Comparison of ENCODE assay signal across 1 cellular context in the genomic region with DNA sequence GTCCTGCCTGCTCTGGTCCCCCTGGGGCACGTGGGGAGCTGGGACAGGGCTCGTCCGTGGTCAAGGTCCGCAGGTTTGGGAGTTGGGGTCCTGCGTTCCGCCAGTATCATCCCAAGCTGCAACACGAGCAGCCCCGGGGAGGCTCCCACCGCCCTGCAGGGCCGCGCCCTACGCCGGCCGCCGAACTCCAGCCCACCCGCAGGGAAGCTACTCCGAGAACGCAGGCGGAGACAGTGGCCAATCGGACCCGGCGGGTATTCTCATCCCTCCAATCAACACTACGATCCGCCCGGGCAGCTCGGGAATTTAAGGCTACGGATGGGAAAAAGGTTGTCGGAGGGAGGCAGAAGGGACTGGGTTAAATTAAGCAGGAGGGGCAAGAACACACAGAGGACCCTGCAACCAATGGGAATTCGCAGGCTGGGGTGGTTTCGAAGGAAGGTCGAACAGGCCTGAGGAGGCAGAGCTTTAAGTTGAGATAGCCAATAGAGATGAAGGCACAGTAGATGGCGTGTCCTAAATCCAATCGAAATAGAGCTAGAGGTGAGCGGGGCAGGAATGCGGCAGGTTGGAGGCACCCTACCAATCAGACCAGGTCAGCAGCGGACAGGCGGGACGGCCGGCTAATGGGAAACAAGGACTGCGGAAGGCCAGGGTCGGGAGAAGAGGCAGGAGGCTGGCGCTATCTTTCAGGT.
TF ChIP-seq lines count a peak whose summit lies in the region.

No MANE protein-coding gene starts in this region.

TF ChIP-seq in HepG2, 621 proteins besides CTCF, POLR2A, EP300 and RAD21 (continues in another document):
- no peak for TF ChIP-seq ZC3H4 (CRISPR knock-in tag; IDR thresholded peaks at IDR 0.05; ENCODE audit: borderline replicate concordance)
- no peak; the same call in 1 of the 2 replicates for TF ChIP-seq MTA1 (CRISPR knock-in tag; IDR thresholded peaks at IDR 0.05; ENCODE audit: borderline replicate concordance)
- no peak for TF ChIP-seq FLYWCH1 (CRISPR knock-in tag; IDR thresholded peaks at IDR 0.05)
- no peak for TF ChIP-seq SOX6 (IDR thresholded peaks at IDR 0.05)
- TF ChIP-seq SOX6 (CRISPR knock-in tag; IDR thresholded peaks at IDR 0.05): peak; percentile 5; the same call in 1 of the 2 replicates
- TF ChIP-seq, protein P1, sequence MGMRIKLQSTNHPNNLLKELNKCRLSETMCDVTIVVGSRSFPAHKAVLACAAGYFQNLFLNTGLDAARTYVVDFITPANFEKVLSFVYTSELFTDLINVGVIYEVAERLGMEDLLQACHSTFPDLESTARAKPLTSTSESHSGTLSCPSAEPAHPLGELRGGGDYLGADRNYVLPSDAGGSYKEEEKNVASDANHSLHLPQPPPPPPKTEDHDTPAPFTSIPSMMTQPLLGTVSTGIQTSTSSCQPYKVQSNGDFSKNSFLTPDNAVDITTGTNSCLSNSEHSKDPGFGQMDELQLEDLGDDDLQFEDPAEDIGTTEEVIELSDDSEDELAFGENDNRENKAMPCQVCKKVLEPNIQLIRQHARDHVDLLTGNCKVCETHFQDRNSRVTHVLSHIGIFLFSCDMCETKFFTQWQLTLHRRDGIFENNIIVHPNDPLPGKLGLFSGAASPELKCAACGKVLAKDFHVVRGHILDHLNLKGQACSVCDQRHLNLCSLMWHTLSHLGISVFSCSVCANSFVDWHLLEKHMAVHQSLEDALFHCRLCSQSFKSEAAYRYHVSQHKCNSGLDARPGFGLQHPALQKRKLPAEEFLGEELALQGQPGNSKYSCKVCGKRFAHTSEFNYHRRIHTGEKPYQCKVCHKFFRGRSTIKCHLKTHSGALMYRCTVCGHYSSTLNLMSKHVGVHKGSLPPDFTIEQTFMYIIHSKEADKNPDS (CRISPR knock-in tag; IDR thresholded peaks at IDR 0.05): no peak
- no peak; the same call in 1 of the 2 replicates for TF ChIP-seq ZFY (CRISPR knock-in tag; IDR thresholded peaks at IDR 0.05)
- 0 out of 2 replicates have a peak, but pooled peaks have one; percentile 70 for TF ChIP-seq RFXAP (CRISPR knock-in tag; IDR thresholded peaks at IDR 0.05; ENCODE audit: borderline replicate concordance)
- TF ChIP-seq ZNF230 (CRISPR knock-in tag; IDR thresholded peaks at IDR 0.05): no peak; the same call in 1 of the 2 replicates
- TF ChIP-seq, protein P2, sequence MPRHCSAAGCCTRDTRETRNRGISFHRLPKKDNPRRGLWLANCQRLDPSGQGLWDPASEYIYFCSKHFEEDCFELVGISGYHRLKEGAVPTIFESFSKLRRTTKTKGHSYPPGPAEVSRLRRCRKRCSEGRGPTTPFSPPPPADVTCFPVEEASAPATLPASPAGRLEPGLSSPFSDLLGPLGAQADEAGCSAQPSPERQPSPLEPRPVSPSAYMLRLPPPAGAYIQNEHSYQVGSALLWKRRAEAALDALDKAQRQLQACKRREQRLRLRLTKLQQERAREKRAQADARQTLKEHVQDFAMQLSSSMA (CRISPR knock-in tag; IDR thresholded peaks at IDR 0.05): no peak
- TF ChIP-seq, protein P3, sequence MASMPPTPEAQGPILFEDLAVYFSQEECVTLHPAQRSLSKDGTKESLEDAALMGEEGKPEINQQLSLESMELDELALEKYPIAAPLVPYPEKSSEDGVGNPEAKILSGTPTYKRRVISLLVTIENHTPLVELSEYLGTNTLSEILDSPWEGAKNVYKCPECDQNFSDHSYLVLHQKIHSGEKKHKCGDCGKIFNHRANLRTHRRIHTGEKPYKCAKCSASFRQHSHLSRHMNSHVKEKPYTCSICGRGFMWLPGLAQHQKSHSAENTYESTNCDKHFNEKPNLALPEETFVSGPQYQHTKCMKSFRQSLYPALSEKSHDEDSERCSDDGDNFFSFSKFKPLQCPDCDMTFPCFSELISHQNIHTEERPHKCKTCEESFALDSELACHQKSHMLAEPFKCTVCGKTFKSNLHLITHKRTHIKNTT (CRISPR knock-in tag; IDR thresholded peaks at IDR 0.05): no peak
- no peak for TF ChIP-seq ZMYM4 (CRISPR knock-in tag; IDR thresholded peaks at IDR 0.05)
- no peak for TF ChIP-seq MATR3 (CRISPR knock-in tag; IDR thresholded peaks at IDR 0.05)
- TF ChIP-seq CBFB (CRISPR knock-in tag; IDR thresholded peaks at IDR 0.05): no peak
- no peak for TF ChIP-seq HNF4G (IDR thresholded peaks at IDR 0.05; ENCODE audit: borderline replicate concordance, low read depth, low read length)
- no peak for TF ChIP-seq HNF4G (CRISPR knock-in tag; IDR thresholded peaks at IDR 0.05; ENCODE audit: borderline replicate concordance, low read depth)
- TF ChIP-seq JDP2 (CRISPR knock-in tag; IDR thresholded peaks at IDR 0.05; ENCODE audit: borderline replicate concordance): no peak
- 0 out of 2 replicates have a peak, but pooled peaks have one; percentile 71 for TF ChIP-seq ARHGAP35 (CRISPR knock-in tag; IDR thresholded peaks at IDR 0.05; ENCODE audit: borderline replicate concordance)
- no peak for TF ChIP-seq NFIB (CRISPR knock-in tag; IDR thresholded peaks at IDR 0.05; ENCODE audit: borderline replicate concordance)
- TF ChIP-seq RFX5 (IDR thresholded peaks at IDR 0.05; ENCODE audit: low read depth, low read length): no peak
- TF ChIP-seq, protein P4, sequence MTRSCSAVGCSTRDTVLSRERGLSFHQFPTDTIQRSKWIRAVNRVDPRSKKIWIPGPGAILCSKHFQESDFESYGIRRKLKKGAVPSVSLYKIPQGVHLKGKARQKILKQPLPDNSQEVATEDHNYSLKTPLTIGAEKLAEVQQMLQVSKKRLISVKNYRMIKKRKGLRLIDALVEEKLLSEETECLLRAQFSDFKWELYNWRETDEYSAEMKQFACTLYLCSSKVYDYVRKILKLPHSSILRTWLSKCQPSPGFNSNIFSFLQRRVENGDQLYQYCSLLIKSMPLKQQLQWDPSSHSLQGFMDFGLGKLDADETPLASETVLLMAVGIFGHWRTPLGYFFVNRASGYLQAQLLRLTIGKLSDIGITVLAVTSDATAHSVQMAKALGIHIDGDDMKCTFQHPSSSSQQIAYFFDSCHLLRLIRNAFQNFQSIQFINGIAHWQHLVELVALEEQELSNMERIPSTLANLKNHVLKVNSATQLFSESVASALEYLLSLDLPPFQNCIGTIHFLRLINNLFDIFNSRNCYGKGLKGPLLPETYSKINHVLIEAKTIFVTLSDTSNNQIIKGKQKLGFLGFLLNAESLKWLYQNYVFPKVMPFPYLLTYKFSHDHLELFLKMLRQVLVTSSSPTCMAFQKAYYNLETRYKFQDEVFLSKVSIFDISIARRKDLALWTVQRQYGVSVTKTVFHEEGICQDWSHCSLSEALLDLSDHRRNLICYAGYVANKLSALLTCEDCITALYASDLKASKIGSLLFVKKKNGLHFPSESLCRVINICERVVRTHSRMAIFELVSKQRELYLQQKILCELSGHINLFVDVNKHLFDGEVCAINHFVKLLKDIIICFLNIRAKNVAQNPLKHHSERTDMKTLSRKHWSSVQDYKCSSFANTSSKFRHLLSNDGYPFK (CRISPR knock-in tag; IDR thresholded peaks at IDR 0.05; ENCODE audit: borderline replicate concordance): no peak
- TF ChIP-seq ISX (CRISPR knock-in tag; conservative IDR thresholded peaks at IDR 0.05): no peak
- TF ChIP-seq ZNF766 (CRISPR knock-in tag; IDR thresholded peaks at IDR 0.05; ENCODE audit: borderline replicate concordance): no peak
- no peak for TF ChIP-seq ZNF382 (CRISPR knock-in tag; IDR thresholded peaks at IDR 0.05; ENCODE audit: borderline replicate concordance)
- TF ChIP-seq ZNF232 (CRISPR knock-in tag; IDR thresholded peaks at IDR 0.05; ENCODE audit: borderline replicate concordance): no peak
- TF ChIP-seq, protein P5, sequence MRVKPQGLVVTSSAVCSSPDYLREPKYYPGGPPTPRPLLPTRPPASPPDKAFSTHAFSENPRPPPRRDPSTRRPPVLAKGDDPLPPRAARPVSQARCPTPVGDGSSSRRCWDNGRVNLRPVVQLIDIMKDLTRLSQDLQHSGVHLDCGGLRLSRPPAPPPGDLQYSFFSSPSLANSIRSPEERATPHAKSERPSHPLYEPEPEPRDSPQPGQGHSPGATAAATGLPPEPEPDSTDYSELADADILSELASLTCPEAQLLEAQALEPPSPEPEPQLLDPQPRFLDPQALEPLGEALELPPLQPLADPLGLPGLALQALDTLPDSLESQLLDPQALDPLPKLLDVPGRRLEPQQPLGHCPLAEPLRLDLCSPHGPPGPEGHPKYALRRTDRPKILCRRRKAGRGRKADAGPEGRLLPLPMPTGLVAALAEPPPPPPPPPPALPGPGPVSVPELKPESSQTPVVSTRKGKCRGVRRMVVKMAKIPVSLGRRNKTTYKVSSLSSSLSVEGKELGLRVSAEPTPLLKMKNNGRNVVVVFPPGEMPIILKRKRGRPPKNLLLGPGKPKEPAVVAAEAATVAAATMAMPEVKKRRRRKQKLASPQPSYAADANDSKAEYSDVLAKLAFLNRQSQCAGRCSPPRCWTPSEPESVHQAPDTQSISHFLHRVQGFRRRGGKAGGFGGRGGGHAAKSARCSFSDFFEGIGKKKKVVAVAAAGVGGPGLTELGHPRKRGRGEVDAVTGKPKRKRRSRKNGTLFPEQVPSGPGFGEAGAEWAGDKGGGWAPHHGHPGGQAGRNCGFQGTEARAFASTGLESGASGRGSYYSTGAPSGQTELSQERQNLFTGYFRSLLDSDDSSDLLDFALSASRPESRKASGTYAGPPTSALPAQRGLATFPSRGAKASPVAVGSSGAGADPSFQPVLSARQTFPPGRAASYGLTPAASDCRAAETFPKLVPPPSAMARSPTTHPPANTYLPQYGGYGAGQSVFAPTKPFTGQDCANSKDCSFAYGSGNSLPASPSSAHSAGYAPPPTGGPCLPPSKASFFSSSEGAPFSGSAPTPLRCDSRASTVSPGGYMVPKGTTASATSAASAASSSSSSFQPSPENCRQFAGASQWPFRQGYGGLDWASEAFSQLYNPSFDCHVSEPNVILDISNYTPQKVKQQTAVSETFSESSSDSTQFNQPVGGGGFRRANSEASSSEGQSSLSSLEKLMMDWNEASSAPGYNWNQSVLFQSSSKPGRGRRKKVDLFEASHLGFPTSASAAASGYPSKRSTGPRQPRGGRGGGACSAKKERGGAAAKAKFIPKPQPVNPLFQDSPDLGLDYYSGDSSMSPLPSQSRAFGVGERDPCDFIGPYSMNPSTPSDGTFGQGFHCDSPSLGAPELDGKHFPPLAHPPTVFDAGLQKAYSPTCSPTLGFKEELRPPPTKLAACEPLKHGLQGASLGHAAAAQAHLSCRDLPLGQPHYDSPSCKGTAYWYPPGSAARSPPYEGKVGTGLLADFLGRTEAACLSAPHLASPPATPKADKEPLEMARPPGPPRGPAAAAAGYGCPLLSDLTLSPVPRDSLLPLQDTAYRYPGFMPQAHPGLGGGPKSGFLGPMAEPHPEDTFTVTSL (CRISPR knock-in tag; IDR thresholded peaks at IDR 0.05; ENCODE audit: borderline replicate concordance): no peak
- TF ChIP-seq ZFP1 (CRISPR knock-in tag; IDR thresholded peaks at IDR 0.05): no peak
- TF ChIP-seq ZNF121 (CRISPR knock-in tag; IDR thresholded peaks at IDR 0.05): no peak
- no peak for TF ChIP-seq ZNF337 (CRISPR knock-in tag; IDR thresholded peaks at IDR 0.05; ENCODE audit: borderline replicate concordance, low read depth)
- no peak for TF ChIP-seq TBX2 (CRISPR knock-in tag; IDR thresholded peaks at IDR 0.05; ENCODE audit: borderline replicate concordance)
- no peak for TF ChIP-seq DNMT1 (CRISPR knock-in tag; IDR thresholded peaks at IDR 0.05)
- TF ChIP-seq MTF1 (CRISPR knock-in tag; IDR thresholded peaks at IDR 0.05): no peak
- TF ChIP-seq, protein P6, sequence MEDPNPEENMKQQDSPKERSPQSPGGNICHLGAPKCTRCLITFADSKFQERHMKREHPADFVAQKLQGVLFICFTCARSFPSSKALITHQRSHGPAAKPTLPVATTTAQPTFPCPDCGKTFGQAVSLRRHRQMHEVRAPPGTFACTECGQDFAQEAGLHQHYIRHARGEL (CRISPR knock-in tag; IDR thresholded peaks at IDR 0.05): no peak
- no peak for TF ChIP-seq ZNF83 (CRISPR knock-in tag; IDR thresholded peaks at IDR 0.05; ENCODE audit: borderline replicate concordance)
- peak; percentile 85 for TF ChIP-seq CREB1 (IDR thresholded peaks at IDR 0.05)
- TF ChIP-seq CREB1 (CRISPR knock-in tag; IDR thresholded peaks at IDR 0.05): peak; percentile 85
- no peak; the same call in 1 of the 2 replicates for TF ChIP-seq BRCA1 (CRISPR knock-in tag; IDR thresholded peaks at IDR 0.05)
- peak; percentile 21; the same call in 1 of the 2 replicates for TF ChIP-seq ZNF274 (CRISPR knock-in tag; IDR thresholded peaks at IDR 0.05)
- TF ChIP-seq, protein P7, sequence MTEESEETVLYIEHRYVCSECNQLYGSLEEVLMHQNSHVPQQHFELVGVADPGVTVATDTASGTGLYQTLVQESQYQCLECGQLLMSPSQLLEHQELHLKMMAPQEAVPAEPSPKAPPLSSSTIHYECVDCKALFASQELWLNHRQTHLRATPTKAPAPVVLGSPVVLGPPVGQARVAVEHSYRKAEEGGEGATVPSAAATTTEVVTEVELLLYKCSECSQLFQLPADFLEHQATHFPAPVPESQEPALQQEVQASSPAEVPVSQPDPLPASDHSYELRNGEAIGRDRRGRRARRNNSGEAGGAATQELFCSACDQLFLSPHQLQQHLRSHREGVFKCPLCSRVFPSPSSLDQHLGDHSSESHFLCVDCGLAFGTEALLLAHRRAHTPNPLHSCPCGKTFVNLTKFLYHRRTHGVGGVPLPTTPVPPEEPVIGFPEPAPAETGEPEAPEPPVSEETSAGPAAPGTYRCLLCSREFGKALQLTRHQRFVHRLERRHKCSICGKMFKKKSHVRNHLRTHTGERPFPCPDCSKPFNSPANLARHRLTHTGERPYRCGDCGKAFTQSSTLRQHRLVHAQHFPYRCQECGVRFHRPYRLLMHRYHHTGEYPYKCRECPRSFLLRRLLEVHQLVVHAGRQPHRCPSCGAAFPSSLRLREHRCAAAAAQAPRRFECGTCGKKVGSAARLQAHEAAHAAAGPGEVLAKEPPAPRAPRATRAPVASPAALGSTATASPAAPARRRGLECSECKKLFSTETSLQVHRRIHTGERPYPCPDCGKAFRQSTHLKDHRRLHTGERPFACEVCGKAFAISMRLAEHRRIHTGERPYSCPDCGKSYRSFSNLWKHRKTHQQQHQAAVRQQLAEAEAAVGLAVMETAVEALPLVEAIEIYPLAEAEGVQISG (CRISPR knock-in tag; IDR thresholded peaks at IDR 0.05): no peak
- no peak for TF ChIP-seq HHEX (CRISPR knock-in tag; IDR thresholded peaks at IDR 0.05)
- no peak for TF ChIP-seq CCAR2 (optimal IDR thresholded peaks at IDR 0.05; ENCODE audit: low read depth, low read length)
- TF ChIP-seq ZNF33B (CRISPR knock-in tag; IDR thresholded peaks at IDR 0.05): peak; percentile 57; the same call in 1 of the 2 replicates
- no peak for TF ChIP-seq ZNF224 (CRISPR knock-in tag; IDR thresholded peaks at IDR 0.05)
- TF ChIP-seq JUNB (CRISPR knock-in tag; IDR thresholded peaks at IDR 0.05; ENCODE audit: borderline replicate concordance): no peak
- TF ChIP-seq ZEB1 (IDR thresholded peaks at IDR 0.05; ENCODE audit: insufficient replicate concordance, low read depth): no peak
- TF ChIP-seq PAF1 (CRISPR knock-in tag; IDR thresholded peaks at IDR 0.05): no peak
- peak; percentile 8 for TF ChIP-seq POLR2G (IDR thresholded peaks at IDR 0.05; ENCODE audit: low read depth, low read length)
- TF ChIP-seq SMARCE1 (IDR thresholded peaks at IDR 0.05; ENCODE audit: borderline replicate concordance): no peak
- TF ChIP-seq KAT2B (IDR thresholded peaks at IDR 0.05; ENCODE audit: borderline replicate concordance, low read depth, low read length): no peak
